In genomic region chr1:146001734-146002133, GRCh38 we compare ENCODE assay signal across 16 cellular contexts. TPM values are rescaled to one million over a fixed set of nuclear protein-coding genes. Genes with fewer than 3 reads are reported as not detected.
DNase-seq lines count a peak whose midpoint lies in the region; ATAC-seq and TF ChIP-seq lines count a peak whose summit lies in the region.
"Had no signal": no experiment of that assay in that cellular context is flagged by ENCODE, and none has a peak within 500 bp of the region (broad histone marks: within the 10 kb centered on the region; RNA-seq: fewer than 3 reads in every experiment).

No MANE protein-coding gene starts in this region.

- no peaks in the 10 kb centered on the region for H3K27me3 ChIP-seq in mammary epithelial cell (ENCODE audit: insufficient read depth, low read length)

- BruUV-seq in MCF 10A (replicated peaks; lab: Mats Ljungman, UMichigan) (TSS peak; percentile 64), mammary epithelial cell (replicated peaks; lab: Mats Ljungman, UMichigan) (no TSS peak)

- dilution Hi-C loops in mammary epithelial cell (cut with HindIII; ENCODE audit: low sequenced_read_pairs) = no loop called here

- no peak overlapping the region for H3K4me2 ChIP-seq in mammary epithelial cell (ENCODE audit: insufficient read depth, low read depth, low read length)
- H3K4me2 ChIP-seq: GM23338 had no signal

- intact Hi-C loops in MCF 10A (cut with micrococcal nuclease) (no loop called here), mammary epithelial cell (cut with micrococcal nuclease) (no loop called here)

- H4K20me1 ChIP-seq in mammary epithelial cell (ENCODE audit: insufficient read depth, low read length) = no peaks in the 10 kb centered on the region

- peak overlapping the region; percentile 61 for H3K4me3 Mint-ChIP-seq in MCF 10A (ENCODE audit: unreplicated experiment)
- no peak overlapping the region for H3K4me3 Mint-ChIP-seq in central memory CD8-positive, alpha-beta T cell
- H3K4me3 Mint-ChIP-seq in natural killer cell treated with Interleukin-12 subunit alpha and Interleukin-12 subunit beta and Interleukin-15 and Interleukin-18, amount 100 ng/mL, for 72 hours = peak overlapping the region; percentile 43
- H3K4me3 Mint-ChIP-seq: activated naive CD8-positive, alpha-beta T cell treated with anti-CD3 and anti-CD28 coated beads, Interleukin-2, amount 10 ng/mL, durations not matched to agents 7 days and 5 days; GM23338 had no signal

- no peak overlapping the region for H3K9ac ChIP-seq in mammary epithelial cell (ENCODE audit: insufficient read depth, low read length)

- POLR2A ChIA-PET in MCF 10A (lab: Yijun Ruan, JAX) = interaction anchor here (0.7 to 28.8 kb wide), 11 partner anchors 15 to 143 kb away, joined by 3 to 1309 read pairs (median 7); partner anchors contain the start of genes ANKRD34A, LIX1L, PEX11B and PIAS3

- ATAC-seq in central memory CD8-positive, alpha-beta T cell (replicated peaks; ENCODE audit: extremely low read depth, poor library complexity, severe bottlenecking) = no peak
- ATAC-seq in natural killer cell treated with Interleukin-12 subunit alpha and Interleukin-12 subunit beta and Interleukin-15 and Interleukin-18, amount 100 ng/mL, for 72 hours = no peak
- no peak for ATAC-seq in GM21786 (IDR thresholded peaks at IDR 0.05; ENCODE audit: unreplicated experiment)
- ATAC-seq: GM23338, left colon had no signal

- CTCF ChIA-PET in MCF 10A (lab: Yijun Ruan, JAX) (interaction anchor here (0.6 to 23.4 kb wide), 7 partner anchors 11 to 156 kb away, joined by 3 to 773 read pairs (median 5); partner anchors contain the start of genes NUDT17 and TXNIP), mammary epithelial cell (lab: Charles Lee; ENCODE audit: low non-redundant PET) (no interaction called here)

- H2AFZ ChIP-seq in mammary epithelial cell (ENCODE audit: low read depth, low read length) = no peak overlapping the region
- H2AFZ ChIP-seq: GM23338 had no signal

- H3K9me3 ChIP-seq in mammary epithelial cell (replicated peaks; ENCODE audit: insufficient read depth, low read length) = no peaks in the 10 kb centered on the region

- H3K4me1 ChIP-seq in mammary epithelial cell (ENCODE audit: insufficient read depth, low read length) (peaks cover 23% of the 10 kb centered on the region), urinary bladder (ENCODE audit: insufficient read depth) (peaks cover 5% of the 10 kb centered on the region)

- H3K27ac Mint-ChIP-seq in MCF 10A (ENCODE audit: low read depth, unreplicated experiment) = peak overlapping the region; percentile 94
- peak overlapping the region; percentile 44 for H3K27ac Mint-ChIP-seq in central memory CD8-positive, alpha-beta T cell (ENCODE audit: low read depth)
- H3K27ac Mint-ChIP-seq in natural killer cell treated with Interleukin-12 subunit alpha and Interleukin-12 subunit beta and Interleukin-15 and Interleukin-18, amount 100 ng/mL, for 72 hours = peak overlapping the region; percentile 59 to 82
- H3K27ac Mint-ChIP-seq: activated naive CD8-positive, alpha-beta T cell treated with anti-CD3 and anti-CD28 coated beads, Interleukin-2, amount 10 ng/mL, durations not matched to agents 7 days and 5 days; GM23338 had no signal

- H3K27ac ChIP-seq in mammary epithelial cell (ENCODE audit: insufficient read depth, low read depth, low read length) (no peak overlapping the region), urinary bladder (ENCODE audit: low read depth) (peak overlapping the region; percentile 16)

- TF ChIP-seq CTCF in MCF 10A (IDR thresholded peaks at IDR 0.05; ENCODE audit: unreplicated experiment) = no peak
- TF ChIP-seq CTCF in mammary epithelial cell (conservative IDR thresholded peaks at IDR 0.05 in 1 of 2, IDR thresholded peaks at IDR 0.05 in 1 of 2; ENCODE audit: extremely low read depth in 1 of 2, insufficient read depth in 1 of 2, low read depth in 1 of 2, low read length in 2 of 2) = no peak

- H3K79me2 ChIP-seq in mammary epithelial cell (ENCODE audit: insufficient read depth, low read length) = no peaks in the 10 kb centered on the region

- no peaks in the 10 kb centered on the region for H3K9me3 Mint-ChIP-seq in MCF 10A (ENCODE audit: unreplicated experiment)
- no peaks in the 10 kb centered on the region for H3K9me3 Mint-ChIP-seq in central memory CD8-positive, alpha-beta T cell
- no peaks in the 10 kb centered on the region for H3K9me3 Mint-ChIP-seq in natural killer cell treated with Interleukin-12 subunit alpha and Interleukin-12 subunit beta and Interleukin-15 and Interleukin-18, amount 100 ng/mL, for 72 hours
- H3K9me3 Mint-ChIP-seq: activated naive CD8-positive, alpha-beta T cell treated with anti-CD3 and anti-CD28 coated beads, Interleukin-2, amount 10 ng/mL, durations not matched to agents 7 days and 5 days; GM23338 had no signal

- H3K36me3 ChIP-seq in mammary epithelial cell (ENCODE audit: insufficient read depth, low read length) (no peaks in the 10 kb centered on the region), urinary bladder (ENCODE audit: insufficient read depth) (no peaks in the 10 kb centered on the region)

- peaks cover under 1% of the 10 kb centered on the region for H3K36me3 Mint-ChIP-seq in MCF 10A (ENCODE audit: insufficient read depth, unreplicated experiment)
- H3K36me3 Mint-ChIP-seq in central memory CD8-positive, alpha-beta T cell (ENCODE audit: insufficient read depth) = peaks cover 6% of the 10 kb centered on the region
- no peaks in the 10 kb centered on the region for H3K36me3 Mint-ChIP-seq in natural killer cell treated with Interleukin-12 subunit alpha and Interleukin-12 subunit beta and Interleukin-15 and Interleukin-18, amount 100 ng/mL, for 72 hours
- H3K36me3 Mint-ChIP-seq: activated naive CD8-positive, alpha-beta T cell treated with anti-CD3 and anti-CD28 coated beads, Interleukin-2, amount 10 ng/mL, durations not matched to agents 7 days and 5 days had no signal

- peaks cover 69% of the 10 kb centered on the region for H3K4me1 Mint-ChIP-seq in MCF 10A (ENCODE audit: insufficient read depth, unreplicated experiment)
- peaks cover 69% of the 10 kb centered on the region for H3K4me1 Mint-ChIP-seq in central memory CD8-positive, alpha-beta T cell
- H3K4me1 Mint-ChIP-seq in natural killer cell treated with Interleukin-12 subunit alpha and Interleukin-12 subunit beta and Interleukin-15 and Interleukin-18, amount 100 ng/mL, for 72 hours (ENCODE audit: low read depth in 2 of 2) = peaks cover 49 to 66% of the 10 kb centered on the region in 2 donors

- DNase-seq in MCF 10A (ENCODE audit: unreplicated experiment) (no peak), mammary epithelial cell (no peak), NCI-H2029 treated with DMSO at 0.1 percent for 48 hours (lab: John Stamatoyannopoulos, UW) (no peak), NCI-H446 treated with DMSO at 0.1 percent for 48 hours (lab: John Stamatoyannopoulos, UW) (no peak)
- DNase-seq in central memory CD8-positive, alpha-beta T cell (ENCODE audit: low spot score in 2 of 2) = no peak
- DNase-seq in natural killer cell treated with Interleukin-12 subunit alpha and Interleukin-12 subunit beta and Interleukin-15 and Interleukin-18, amount 100 ng/mL, for 72 hours (ENCODE audit: low spot score) = no peak
- DNase-seq: activated naive CD8-positive, alpha-beta T cell treated with anti-CD3 and anti-CD28 coated beads, Interleukin-2, amount 10 ng/mL, durations not matched to agents 7 days and 5 days; left colon; NK-92 treated with Interleukin-12 subunit alpha and Interleukin-12 subunit beta, amount 100 ng/mL, for 24 hours; SHP77 treated with DMSO at 0.1 percent for 48 hours; T1000 had no signal

- 90% methylated on average over 2 of the region's 2 CpGs for WGBS in mammary epithelial cell (ENCODE audit: low coverage, missing lambda C conversion rate)
- 92% methylated on average over 2 of the region's 2 CpGs for WGBS in urinary bladder

- in situ Hi-C loops in mammary epithelial cell (cut with MboI; ENCODE audit: low sequenced_read_pairs in 2 of 2) = loop anchor here in 1 of 2 donors (10.0 kb wide), 1 partner anchor 107 kb away; no protein-coding TSS in a partner anchor

- no peak overlapping the region for H3K4me3 ChIP-seq in mammary epithelial cell (replicated peaks in 1 of 3; ENCODE audit: insufficient read depth in 1 of 3, low read depth in 2 of 3, low read length in 3 of 3)
- H3K4me3 ChIP-seq in urinary bladder (ENCODE audit: low read depth, low read length) = no peak overlapping the region
- H3K4me3 ChIP-seq: GM23338 had no signal

- no peaks in the 10 kb centered on the region for H3K27me3 Mint-ChIP-seq in MCF 10A (ENCODE audit: insufficient read depth, unreplicated experiment)
- no peaks in the 10 kb centered on the region for H3K27me3 Mint-ChIP-seq in central memory CD8-positive, alpha-beta T cell
- no peaks in the 10 kb centered on the region for H3K27me3 Mint-ChIP-seq in natural killer cell treated with Interleukin-12 subunit alpha and Interleukin-12 subunit beta and Interleukin-15 and Interleukin-18, amount 100 ng/mL, for 72 hours
- H3K27me3 Mint-ChIP-seq: activated naive CD8-positive, alpha-beta T cell treated with anti-CD3 and anti-CD28 coated beads, Interleukin-2, amount 10 ng/mL, durations not matched to agents 7 days and 5 days had no signal

RNA-seq across cellular contexts. Expression of gene TXNIP, which starts 5.4 kb away (rescaled TPM):
- total RNA-seq in MCF 10A (2022) = 576 and 599 TPM in 2 replicates
- total RNA-seq in mammary epithelial cell = 100 to 1,000 TPM in 1 of 2 donors, 10 to 100 TPM in 1; 92.8 to 355 TPM
- polyA plus RNA-seq in mammary epithelial cell = 56.2 TPM
- 73.1 TPM for polyA minus RNA-seq in mammary epithelial cell
- 100 to 1,000 TPM in 1 of 2 donors, 10 to 100 TPM in 1; 87.8 to 347 TPM for total RNA-seq in natural killer cell treated with Interleukin-12 subunit alpha and Interleukin-12 subunit beta and Interleukin-15 and Interleukin-18, amount 100 ng/mL, for 72 hours
- total RNA-seq in urinary bladder = 920 TPM
- 1,029 TPM for polyA plus RNA-seq in urinary bladder

RNA-seq across cellular contexts. Expression of gene HJV, which starts 19.8 kb away (rescaled TPM):
- total RNA-seq in MCF 10A (2022) (not detected in 2 replicates), mammary epithelial cell (not detected), urinary bladder (9.4 TPM)
- polyA plus RNA-seq in mammary epithelial cell (not detected), urinary bladder (0.11 TPM)
- not detected for polyA minus RNA-seq in mammary epithelial cell
- total RNA-seq in natural killer cell treated with Interleukin-12 subunit alpha and Interleukin-12 subunit beta and Interleukin-15 and Interleukin-18, amount 100 ng/mL, for 72 hours = not detected
- total RNA-seq: activated CD8-positive, alpha-beta memory T cell treated with anti-CD3 and anti-CD28 coated beads for 36 hours; activated naive CD8-positive, alpha-beta T cell treated with anti-CD3 and anti-CD28 coated beads, Interleukin-2, amount 10 ng/mL, durations not matched to agents 7 days and 5 days; cerebellum; left colon had no signal

RNA-seq across cellular contexts. Expression of gene POLR3GL, which starts 37.2 kb away (rescaled TPM):
- total RNA-seq in MCF 10A (2022) (17.6 and 20.9 TPM in 2 replicates), mammary epithelial cell (10 to 100 TPM in 1 of 2 donors, 1 to 10 TPM in 1; 4.7 to 10.0 TPM), urinary bladder (16.5 TPM)
- polyA plus RNA-seq in mammary epithelial cell (7.3 TPM), urinary bladder (46.6 TPM)
- 10.9 TPM for polyA minus RNA-seq in mammary epithelial cell
- 10 to 100 TPM; 17.8 to 26.4 TPM for total RNA-seq in natural killer cell treated with Interleukin-12 subunit alpha and Interleukin-12 subunit beta and Interleukin-15 and Interleukin-18, amount 100 ng/mL, for 72 hours

RNA-seq across cellular contexts. Expression of gene ANKRD34A, which starts 37.4 kb away (rescaled TPM):
- 2.6 and 3.1 TPM in 2 replicates for total RNA-seq in MCF 10A (2022)
- total RNA-seq in mammary epithelial cell = 1 to 10 TPM; 1.3 to 1.6 TPM
- 1.1 TPM for polyA plus RNA-seq in mammary epithelial cell
- polyA minus RNA-seq in mammary epithelial cell = 0.21 TPM
- total RNA-seq in natural killer cell treated with Interleukin-12 subunit alpha and Interleukin-12 subunit beta and Interleukin-15 and Interleukin-18, amount 100 ng/mL, for 72 hours = 1 to 10 TPM; 1.6 to 9.1 TPM
- 0.21 TPM for total RNA-seq in urinary bladder
- polyA plus RNA-seq in urinary bladder = 1.4 TPM

RNA-seq across cellular contexts. Expression of gene LIX1L, which starts 43.9 kb away (rescaled TPM):
- total RNA-seq in MCF 10A (2022) = 40.1 and 42.1 TPM in 2 replicates
- total RNA-seq in mammary epithelial cell = 10 to 100 TPM; 16.0 TPM
- polyA plus RNA-seq in mammary epithelial cell = 22.8 TPM
- 27.2 TPM for polyA minus RNA-seq in mammary epithelial cell
- 10 to 100 TPM; 28.8 to 31.3 TPM for total RNA-seq in natural killer cell treated with Interleukin-12 subunit alpha and Interleukin-12 subunit beta and Interleukin-15 and Interleukin-18, amount 100 ng/mL, for 72 hours
- 29.6 TPM for total RNA-seq in urinary bladder
- 25.6 TPM for polyA plus RNA-seq in urinary bladder

Comparison
In these comparisons a context has a peak if more than half of its experiments do, and no peak if none do; other contexts are left out.
1. H3K27ac Mint-ChIP-seq: peak in every context shown above with its lines; median percentile 94 in MCF 10A; 70 in natural killer cell treated with Interleukin-12 subunit alpha and Interleukin-12 subunit beta and Interleukin-15 and Interleukin-18, amount 100 ng/mL, for 72 hours; 44 in central memory CD8-positive, alpha-beta T cell.
2. RNA of gene HJV, which starts 19.8 kb away (total RNA-seq): 9.4 TPM in urinary bladder (single experiment); not detected in MCF 10A, not detected in mammary epithelial cell and not detected in natural killer cell treated with Interleukin-12 subunit alpha and Interleukin-12 subunit beta and Interleukin-15 and Interleukin-18, amount 100 ng/mL, for 72 hours; every median in the first group is over 10 times any median in the second.